24 cellular contexts compared by ENCODE assay signal in genomic region chr4:40401646-40402045, GRCh38.
A peak's percentile ranks its signal among the peaks of the same experiment; 100 is the strongest.
DNase-seq lines count a peak whose midpoint lies in the region; ATAC-seq and TF ChIP-seq lines count a peak whose summit lies in the region.
"Had no signal": no experiment of that assay in that cellular context is flagged by ENCODE, and none has a peak within 500 bp of the region (broad histone marks: within the 10 kb centered on the region; RNA-seq: fewer than 3 reads in every experiment).

No MANE protein-coding gene starts in this region.

- BruUV-seq in A673 (replicated peaks; lab: Mats Ljungman, UMichigan), result no TSS peak

- no peaks in the 10 kb centered on the region for H3K27me3 ChIP-seq in A673 (replicated peaks; ENCODE audit: insufficient read depth, low read depth, low read length, poor library complexity)
- no peaks in the 10 kb centered on the region for H3K27me3 ChIP-seq in SK-N-SH (ENCODE audit: insufficient read depth)
- H3K27me3 ChIP-seq: MG63 had no signal

- H3K27ac ChIP-seq in A673 (ENCODE audit: low read depth, low read length, poor library complexity, severe bottlenecking), result no peak overlapping the region
- peak overlapping the region in 1 of 2 experiments; percentile 29; a peak in 1 of 4 replicates for H3K27ac ChIP-seq in SK-N-SH (ENCODE audit: low read depth in 2 of 2, low read length in 1 of 2)
- H3K27ac ChIP-seq: A549, RWPE1, SK-N-MC had no signal

- H3K36me3 ChIP-seq in A673 (ENCODE audit: insufficient read depth, low read length, poor library complexity, severe bottlenecking) (no peaks in the 10 kb centered on the region), SK-N-SH (replicated peaks in 1 of 2; ENCODE audit: control insufficient read depth in 1 of 2, insufficient read depth in 2 of 2, low read length in 1 of 2) (no peaks in the 10 kb centered on the region)
- H3K36me3 ChIP-seq: MG63 had no signal

- POLR2A ChIA-PET in A673 (lab: Charles Lee; ENCODE audit: low non-redundant PET) (no interaction called here), SK-N-SH (lab: Yijun Ruan, JAX) (no interaction called here)

- TF ChIP-seq CTCF in A673 (conservative IDR thresholded peaks at IDR 0.05; ENCODE audit: low read depth, low read length) (no peak), SK-N-SH (IDR thresholded peaks at IDR 0.05) (no peak)

- TF ChIP-seq RAD21 in SK-N-SH (IDR thresholded peaks at IDR 0.05; ENCODE audit: low read length), result no peak

- H3F3A ChIP-seq in SK-N-SH (replicated peaks; ENCODE audit: insufficient read depth), result peaks cover 3% of the 10 kb centered on the region

- H4K20me1 ChIP-seq in SK-N-SH (ENCODE audit: insufficient read depth), result no peaks in the 10 kb centered on the region

- peak; percentile 57 for DNase-seq in A673 (ENCODE audit: low spot score)
- DNase-seq in HCEC 1CT, result peak; percentile 34
- DNase-seq in SK-N-SH, result peak; percentile 74
- DNase-seq in left kidney (ENCODE audit: low read depth, low spot score), result peak; percentile 81
- DNase-seq in activated CD8-positive, alpha-beta memory T cell treated with anti-CD3 and anti-CD28 coated beads, Interleukin-2, amount 50 U/mL, for 4 hours, result no peak
- DNase-seq in NCI-H345 (lab: John Stamatoyannopoulos, UW), result no peak
- DNase-seq: C1 segment of cervical spinal cord; Caco-2; CD4-positive, alpha-beta memory T cell; Kasumi-1; MG63; NCI-H1105 treated with DMSO at 0.1 percent for 48 hours; NCI-H146; NCI-H1930; NCI-H2107; NCI-H446 treated with DMSO at 0.1 percent for 48 hours; NCI-H526; NCI-H82; SHP77 treated with DMSO at 0.1 percent for 48 hours had no signal

- H3K9ac ChIP-seq in SK-N-SH, result no peak overlapping the region

- CTCF ChIA-PET in A673 (lab: Charles Lee), result no interaction called here
- CTCF ChIA-PET in SK-N-SH (lab: Yijun Ruan, JAX), result no interaction called here

- TF ChIP-seq EP300 in SK-N-SH (IDR thresholded peaks at IDR 0.05; ENCODE audit: borderline replicate concordance in 1 of 2, low read depth in 1 of 2, low read length in 1 of 2), result peak in 1 of 2 experiments; percentile 68; a peak in 1 of 4 replicates

- H3K4me1 ChIP-seq in A673 (ENCODE audit: insufficient read depth, low read length, poor library complexity, severe bottlenecking) (no peaks in the 10 kb centered on the region), SK-N-SH (ENCODE audit: control insufficient read depth in 1 of 2, insufficient read depth in 2 of 2, low read depth in 1 of 2, low read length in 1 of 2) (peaks cover 0 to 3% of the 10 kb centered on the region in 2 experiments; a peak in 1 of 4 replicates)

- H3K79me2 ChIP-seq in SK-N-SH (ENCODE audit: insufficient read depth), result no peaks in the 10 kb centered on the region

- 29% methylated on average over 8 of the region's 8 CpGs for WGBS in SK-N-SH (ENCODE audit: low lambda C conversion rate)

- no peaks in the 10 kb centered on the region for H3K9me2 ChIP-seq in SK-N-SH

- H3K4me3 ChIP-seq in A673 (ENCODE audit: low read depth, low read length, poor library complexity, severe bottlenecking) (no peak overlapping the region), SK-N-SH (ENCODE audit: low read depth in 2 of 2, low read length in 1 of 2) (no peak overlapping the region)
- H3K4me3 ChIP-seq: A549, K562, MG63, SK-N-MC had no signal

- no peak for ATAC-seq in GM19023 (IDR thresholded peaks at IDR 0.05; ENCODE audit: unreplicated experiment)
- ATAC-seq: A549, K562 had no signal

- H3K4me2 ChIP-seq in SK-N-SH, result no peak overlapping the region
- H3K4me2 ChIP-seq: A549 had no signal

- intact Hi-C loops in A673 (cut with micrococcal nuclease; ENCODE audit: unreplicated experiment), result no loop called here

- H2AFZ ChIP-seq in SK-N-SH (ENCODE audit: low read depth), result no peak overlapping the region

- no peaks in the 10 kb centered on the region for H3K9me3 ChIP-seq in A673 (ENCODE audit: low read depth, low read length, poor library complexity, severe bottlenecking)
- no peaks in the 10 kb centered on the region for H3K9me3 ChIP-seq in SK-N-SH
- H3K9me3 ChIP-seq: MG63 had no signal

TF ChIP-seq in SK-N-SH, 30 proteins besides CTCF, POLR2A, EP300 and RAD21:
- no peak for TF ChIP-seq GABPA (IDR thresholded peaks at IDR 0.05; ENCODE audit: low read depth)
- TF ChIP-seq TCF12 (IDR thresholded peaks at IDR 0.05), result peak; percentile 41; the same call in 1 of the 2 replicates
- no peak for TF ChIP-seq ELF1 (IDR thresholded peaks at IDR 0.05)
- TF ChIP-seq CHD2 (IDR thresholded peaks at IDR 0.05; ENCODE audit: low read length, partially characterized antibody), result peak; percentile 70
- no peak for TF ChIP-seq FOXJ3 (CRISPR knock-in tag; IDR thresholded peaks at IDR 0.05)
- peak; percentile 35; the same call in 1 of the 2 replicates for TF ChIP-seq GATA2 (CRISPR knock-in tag; IDR thresholded peaks at IDR 0.05)
- no peak for TF ChIP-seq POLR2AphosphoS5 (IDR thresholded peaks at IDR 0.05; ENCODE audit: low read depth, low read length)
- TF ChIP-seq NFIC (IDR thresholded peaks at IDR 0.05; ENCODE audit: borderline replicate concordance), result no peak
- TF ChIP-seq YY1 (IDR thresholded peaks at IDR 0.05; ENCODE audit: low read depth), result no peak
- TF ChIP-seq ZBTB33 (IDR thresholded peaks at IDR 0.05; ENCODE audit: borderline replicate concordance, low read depth), result no peak
- no peak for TF ChIP-seq SIN3A (IDR thresholded peaks at IDR 0.05; ENCODE audit: borderline replicate concordance, low read depth, low read length)
- no peak for TF ChIP-seq RXRA (IDR thresholded peaks at IDR 0.05; ENCODE audit: borderline replicate concordance, low read depth)
- TF ChIP-seq FOSL2 (IDR thresholded peaks at IDR 0.05; ENCODE audit: borderline replicate concordance, low read depth), result no peak
- peak; percentile 77 for TF ChIP-seq RCOR1 (IDR thresholded peaks at IDR 0.05; ENCODE audit: low read length)
TF ChIP-seq in SK-N-SH: peak in this region for 4.

Comparison
In these comparisons a context has a peak if more than half of its experiments do, and no peak if none do; other contexts are left out.
1. DNase-seq: peak in A673 (single experiment), HCEC 1CT (single experiment), SK-N-SH (single experiment) and left kidney (single experiment); none in activated CD8-positive, alpha-beta memory T cell treated with anti-CD3 and anti-CD28 coated beads, Interleukin-2, amount 50 U/mL, for 4 hours (single experiment) and NCI-H345 (single experiment).